In the genomic region with DNA sequence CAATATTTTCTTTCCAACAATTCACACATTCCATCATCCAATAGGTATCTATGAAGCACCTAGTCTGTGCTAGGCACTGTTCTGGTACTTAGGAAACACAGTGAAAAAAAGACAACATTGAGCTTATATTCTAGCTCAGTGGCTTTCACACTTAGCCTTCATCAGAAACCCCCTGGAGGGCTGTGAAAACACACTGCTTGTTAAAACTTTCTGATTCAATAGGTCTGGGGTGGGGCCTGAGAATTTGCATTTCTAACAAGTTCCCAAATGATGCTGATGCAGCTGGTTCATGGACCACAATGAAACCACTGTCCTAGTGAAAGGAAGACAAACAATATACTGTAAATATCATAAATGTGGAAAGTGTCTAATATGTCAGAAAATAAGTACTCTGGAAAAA, we compare ENCODE assay signal across 18 cellular contexts. TPM values are rescaled to one million over a fixed set of nuclear protein-coding genes. Genes with fewer than 3 reads are reported as not detected.
A peak's percentile ranks its signal among the peaks of the same experiment; 100 is the strongest.
DNase-seq lines count a peak whose midpoint lies in the region; ATAC-seq and TF ChIP-seq lines count a peak whose summit lies in the region.
"Had no signal": no experiment of that assay in that cellular context is flagged by ENCODE, and none has a peak within 500 bp of the region (broad histone marks: within the 10 kb centered on the region; RNA-seq: fewer than 3 reads in every experiment).

No MANE protein-coding gene starts in this region.

- CTCF ChIA-PET in activated naive CD4-positive, alpha-beta T cell treated with anti-CD3 and anti-CD28 coated beads, Interleukin-2, amount 10 ng/mL, durations not matched to agents 7 days and 5 days (lab: Charles Lee): interaction anchor here (0.8 to 8.6 kb wide), 7 partner anchors 12 to 142 kb away, joined by 3 to 96 read pairs (median 3); partner anchors contain the start of genes ARG2 and RDH12

- H3K9me3 ChIP-seq in tibial artery: no peaks in the 10 kb centered on the region
- H3K9me3 ChIP-seq in BE2C: no peaks in the 10 kb centered on the region
- H3K9me3 ChIP-seq: heart right ventricle, psoas muscle, SJCRH30, upper lobe of left lung had no signal

- no peak for DNase-seq in activated naive CD4-positive, alpha-beta T cell treated with anti-CD3 and anti-CD28 coated beads, Interleukin-2, amount 50 U/mL, for 72 hours (ENCODE audit: low spot score in 2 of 2)
- no peak for DNase-seq in activated naive CD4-positive, alpha-beta T cell treated with anti-CD3 and anti-CD28 coated beads, Interleukin-2, amount 10 ng/mL, durations not matched to agents 7 days and 5 days
- no peak for DNase-seq in activated T-helper 1 cell treated with anti-CD3 and anti-CD28 coated beads, Interleukin-12 subunit alpha, Interleukin-12 subunit beta, Interleukin-2, Interleukin-4 antibody, amounts not matched to agents 30 ng/mL and 10 ng/mL and 1 ng/mL, durations not matched to agents 14 hours and 24 hours and 36 hours (ENCODE audit: low spot score)
- DNase-seq in stimulated activated naive B cell treated with anti-CD40 and anti-IgM and Interleukin-4, amounts not matched to agents 10 μg/mL and 1 μg/mL and 100 μg/mL, for 72 hours: no peak
- DNase-seq in tibial artery: no peak
- no peak for DNase-seq in BE2C
- DNase-seq in C1 segment of cervical spinal cord (lab: John Stamatoyannopoulos, UW): no peak
- DNase-seq: amniotic stem cell, DMS79, erythroblast, heart right ventricle, KG1, NCI-H1930, psoas muscle, SJCRH30, upper lobe of left lung had no signal

- H3K27me3 ChIP-seq in tibial artery: no peaks in the 10 kb centered on the region
- no peaks in the 10 kb centered on the region for H3K27me3 ChIP-seq in BE2C
- H3K27me3 ChIP-seq: heart right ventricle, SJCRH30, upper lobe of left lung had no signal

- H3K36me3 Mint-ChIP-seq in activated naive CD4-positive, alpha-beta T cell treated with anti-CD3 and anti-CD28 coated beads, Interleukin-2, amount 50 U/mL, for 72 hours: no peaks in the 10 kb centered on the region
- H3K36me3 Mint-ChIP-seq in activated naive CD4-positive, alpha-beta T cell treated with anti-CD3 and anti-CD28 coated beads, Interleukin-2, amount 10 ng/mL, durations not matched to agents 7 days and 5 days: peaks cover 3% of the 10 kb centered on the region
- H3K36me3 Mint-ChIP-seq in activated T-helper 1 cell treated with anti-CD3 and anti-CD28 coated beads, Interleukin-12 subunit alpha, Interleukin-12 subunit beta, Interleukin-2, Interleukin-4 antibody, amounts not matched to agents 30 ng/mL and 10 ng/mL and 1 ng/mL, durations not matched to agents 14 hours and 24 hours and 36 hours (ENCODE audit: low read depth): peaks cover 4% of the 10 kb centered on the region
- H3K36me3 Mint-ChIP-seq in stimulated activated naive B cell treated with anti-CD40 and anti-IgM and Interleukin-4, amounts not matched to agents 10 μg/mL and 1 μg/mL and 100 μg/mL, for 72 hours: peaks cover 3 to 4% of the 10 kb centered on the region in 2 donors

- no peak overlapping the region for H3K27ac ChIP-seq in tibial artery
- H3K27ac ChIP-seq: heart right ventricle, psoas muscle, SJCRH30, upper lobe of left lung had no signal

- no peaks in the 10 kb centered on the region for H3K9me3 Mint-ChIP-seq in activated naive CD4-positive, alpha-beta T cell treated with anti-CD3 and anti-CD28 coated beads, Interleukin-2, amount 50 U/mL, for 72 hours
- no peaks in the 10 kb centered on the region for H3K9me3 Mint-ChIP-seq in activated naive CD4-positive, alpha-beta T cell treated with anti-CD3 and anti-CD28 coated beads, Interleukin-2, amount 10 ng/mL, durations not matched to agents 7 days and 5 days
- no peaks in the 10 kb centered on the region for H3K9me3 Mint-ChIP-seq in activated T-helper 1 cell treated with anti-CD3 and anti-CD28 coated beads, Interleukin-12 subunit alpha, Interleukin-12 subunit beta, Interleukin-2, Interleukin-4 antibody, amounts not matched to agents 30 ng/mL and 10 ng/mL and 1 ng/mL, durations not matched to agents 14 hours and 24 hours and 36 hours
- H3K9me3 Mint-ChIP-seq in stimulated activated naive B cell treated with anti-CD40 and anti-IgM and Interleukin-4, amounts not matched to agents 10 μg/mL and 1 μg/mL and 100 μg/mL, for 72 hours: no peaks in the 10 kb centered on the region

- peak overlapping the region in 1 of 2 donors; percentile 70 for H3K27ac Mint-ChIP-seq in activated naive CD4-positive, alpha-beta T cell treated with anti-CD3 and anti-CD28 coated beads, Interleukin-2, amount 50 U/mL, for 72 hours
- H3K27ac Mint-ChIP-seq in activated naive CD4-positive, alpha-beta T cell treated with anti-CD3 and anti-CD28 coated beads, Interleukin-2, amount 10 ng/mL, durations not matched to agents 7 days and 5 days: no peak overlapping the region
- H3K27ac Mint-ChIP-seq in activated T-helper 1 cell treated with anti-CD3 and anti-CD28 coated beads, Interleukin-12 subunit alpha, Interleukin-12 subunit beta, Interleukin-2, Interleukin-4 antibody, amounts not matched to agents 30 ng/mL and 10 ng/mL and 1 ng/mL, durations not matched to agents 14 hours and 24 hours and 36 hours: peak overlapping the region; percentile 22
- H3K27ac Mint-ChIP-seq in stimulated activated naive B cell treated with anti-CD40 and anti-IgM and Interleukin-4, amounts not matched to agents 10 μg/mL and 1 μg/mL and 100 μg/mL, for 72 hours: no peak overlapping the region

- no peak for TF ChIP-seq CTCF in tibial artery (IDR thresholded peaks at IDR 0.05)
- TF ChIP-seq CTCF in BE2C (IDR thresholded peaks at IDR 0.05; ENCODE audit: low read depth, low read length): no peak

- H3K4me3 ChIP-seq in tibial artery (no peak overlapping the region), BE2C (ENCODE audit: low read depth, low read length) (no peak overlapping the region)
- H3K4me3 ChIP-seq: heart right ventricle, psoas muscle, SJCRH30, upper lobe of left lung had no signal

- H3K4me1 Mint-ChIP-seq in activated naive CD4-positive, alpha-beta T cell treated with anti-CD3 and anti-CD28 coated beads, Interleukin-2, amount 10 ng/mL, durations not matched to agents 7 days and 5 days: peaks cover 39% of the 10 kb centered on the region
- peaks cover 43% of the 10 kb centered on the region for H3K4me1 Mint-ChIP-seq in activated T-helper 1 cell treated with anti-CD3 and anti-CD28 coated beads, Interleukin-12 subunit alpha, Interleukin-12 subunit beta, Interleukin-2, Interleukin-4 antibody, amounts not matched to agents 30 ng/mL and 10 ng/mL and 1 ng/mL, durations not matched to agents 14 hours and 24 hours and 36 hours (ENCODE audit: low read depth)
- peaks cover 31 to 65% of the 10 kb centered on the region in 2 donors for H3K4me1 Mint-ChIP-seq in stimulated activated naive B cell treated with anti-CD40 and anti-IgM and Interleukin-4, amounts not matched to agents 10 μg/mL and 1 μg/mL and 100 μg/mL, for 72 hours

- no peak overlapping the region for H3K4me3 Mint-ChIP-seq in activated naive CD4-positive, alpha-beta T cell treated with anti-CD3 and anti-CD28 coated beads, Interleukin-2, amount 10 ng/mL, durations not matched to agents 7 days and 5 days
- no peak overlapping the region for H3K4me3 Mint-ChIP-seq in activated T-helper 1 cell treated with anti-CD3 and anti-CD28 coated beads, Interleukin-12 subunit alpha, Interleukin-12 subunit beta, Interleukin-2, Interleukin-4 antibody, amounts not matched to agents 30 ng/mL and 10 ng/mL and 1 ng/mL, durations not matched to agents 14 hours and 24 hours and 36 hours
- no peak overlapping the region for H3K4me3 Mint-ChIP-seq in stimulated activated naive B cell treated with anti-CD40 and anti-IgM and Interleukin-4, amounts not matched to agents 10 μg/mL and 1 μg/mL and 100 μg/mL, for 72 hours

- no peaks in the 10 kb centered on the region for H3K36me3 ChIP-seq in tibial artery
- no peaks in the 10 kb centered on the region for H3K36me3 ChIP-seq in BE2C
- H3K36me3 ChIP-seq: heart right ventricle, SJCRH30, upper lobe of left lung had no signal

- H3K4me1 ChIP-seq in tibial artery (peaks cover 0 to 33% (median 17%) of the 10 kb centered on the region in 4 donors), BE2C (no peaks in the 10 kb centered on the region)
- H3K4me1 ChIP-seq: SJCRH30 had no signal

- intact Hi-C loops in activated T-helper 1 cell treated with anti-CD3 and anti-CD28 coated beads, Interleukin-12 subunit alpha, Interleukin-12 subunit beta, Interleukin-2, Interleukin-4 antibody, amounts not matched to agents 30 ng/mL and 10 ng/mL and 1 ng/mL, durations not matched to agents 14 hours and 24 hours and 36 hours (cut with micrococcal nuclease): loop anchor here (1.0 kb wide), 1 partner anchor 12 kb away; no protein-coding TSS in a partner anchor
- intact Hi-C loops in tibial artery (cut with DNase I; ENCODE audit: low total_unique reads): loop anchor here (5.0 kb wide), 1 partner anchor 51 kb away; the partner anchor contains the start of gene ARG2

- peak; percentile 34 to 46 for ATAC-seq in activated naive CD4-positive, alpha-beta T cell treated with anti-CD3 and anti-CD28 coated beads, Interleukin-2, amount 50 U/mL, for 72 hours
- peak; percentile 75 for ATAC-seq in HG02610 (IDR thresholded peaks at IDR 0.05; ENCODE audit: unreplicated experiment)
- peak; percentile 36 to 48 for ATAC-seq in stimulated activated naive B cell treated with anti-CD40 and anti-IgM and Interleukin-4, amounts not matched to agents 10 μg/mL and 1 μg/mL and 100 μg/mL, for 72 hours (replicated peaks)
- ATAC-seq: heart right ventricle, psoas muscle had no signal

- H3K27me3 Mint-ChIP-seq in activated naive CD4-positive, alpha-beta T cell treated with anti-CD3 and anti-CD28 coated beads, Interleukin-2, amount 10 ng/mL, durations not matched to agents 7 days and 5 days: no peaks in the 10 kb centered on the region
- H3K27me3 Mint-ChIP-seq in activated T-helper 1 cell treated with anti-CD3 and anti-CD28 coated beads, Interleukin-12 subunit alpha, Interleukin-12 subunit beta, Interleukin-2, Interleukin-4 antibody, amounts not matched to agents 30 ng/mL and 10 ng/mL and 1 ng/mL, durations not matched to agents 14 hours and 24 hours and 36 hours (ENCODE audit: insufficient read depth): no peaks in the 10 kb centered on the region
- no peaks in the 10 kb centered on the region for H3K27me3 Mint-ChIP-seq in stimulated activated naive B cell treated with anti-CD40 and anti-IgM and Interleukin-4, amounts not matched to agents 10 μg/mL and 1 μg/mL and 100 μg/mL, for 72 hours

RNA-seq across cellular contexts. Expression of gene VTI1B, which starts 5.9 kb away (rescaled TPM):
- 10 to 100 TPM; 24.7 to 71.1 TPM for total RNA-seq in activated naive CD4-positive, alpha-beta T cell treated with anti-CD3 and anti-CD28 coated beads, Interleukin-2, amount 50 U/mL, for 72 hours
- total RNA-seq in activated T-helper 1 cell treated with anti-CD3 and anti-CD28 coated beads, Interleukin-12 subunit alpha, Interleukin-12 subunit beta, Interleukin-2, Interleukin-4 antibody, amounts not matched to agents 30 ng/mL and 10 ng/mL and 1 ng/mL, durations not matched to agents 14 hours and 24 hours and 36 hours: 77.7 and 77.8 TPM in 2 replicates
- 100 TPM for polyA plus RNA-seq in BE2C (2012; ENCODE audit: insufficient read depth, insufficient read length, low read depth)

RNA-seq across cellular contexts. Expression of gene RDH11, which starts 27.0 kb away (rescaled TPM):
- 10 to 100 TPM; 41.5 to 54.6 TPM for total RNA-seq in activated naive CD4-positive, alpha-beta T cell treated with anti-CD3 and anti-CD28 coated beads, Interleukin-2, amount 50 U/mL, for 72 hours
- 63.2 and 66.1 TPM in 2 replicates for total RNA-seq in activated T-helper 1 cell treated with anti-CD3 and anti-CD28 coated beads, Interleukin-12 subunit alpha, Interleukin-12 subunit beta, Interleukin-2, Interleukin-4 antibody, amounts not matched to agents 30 ng/mL and 10 ng/mL and 1 ng/mL, durations not matched to agents 14 hours and 24 hours and 36 hours
- 115 TPM for polyA plus RNA-seq in BE2C (2012; ENCODE audit: insufficient read depth, insufficient read length, low read depth)

RNA-seq across cellular contexts. Expression of gene RDH12, which starts 33.1 kb away (rescaled TPM):
- not detected for total RNA-seq in activated naive CD4-positive, alpha-beta T cell treated with anti-CD3 and anti-CD28 coated beads, Interleukin-2, amount 50 U/mL, for 72 hours
- total RNA-seq in activated T-helper 1 cell treated with anti-CD3 and anti-CD28 coated beads, Interleukin-12 subunit alpha, Interleukin-12 subunit beta, Interleukin-2, Interleukin-4 antibody, amounts not matched to agents 30 ng/mL and 10 ng/mL and 1 ng/mL, durations not matched to agents 14 hours and 24 hours and 36 hours: not detected in 2 replicates
- 0.68 TPM for polyA plus RNA-seq in BE2C (2012; ENCODE audit: insufficient read depth, insufficient read length, low read depth)
- total RNA-seq: activated CD8-positive, alpha-beta memory T cell treated with anti-CD3 and anti-CD28 coated beads for 36 hours; psoas muscle; SJCRH30 had no signal
- polyA plus RNA-seq: heart right ventricle had no signal

RNA-seq across cellular contexts. Expression of gene ARG2, which starts 48.8 kb away (rescaled TPM):
- total RNA-seq in activated naive CD4-positive, alpha-beta T cell treated with anti-CD3 and anti-CD28 coated beads, Interleukin-2, amount 50 U/mL, for 72 hours: 10 to 100 TPM; 22.4 to 41.5 TPM
- total RNA-seq in activated T-helper 1 cell treated with anti-CD3 and anti-CD28 coated beads, Interleukin-12 subunit alpha, Interleukin-12 subunit beta, Interleukin-2, Interleukin-4 antibody, amounts not matched to agents 30 ng/mL and 10 ng/mL and 1 ng/mL, durations not matched to agents 14 hours and 24 hours and 36 hours: 5.2 and 7.1 TPM in 2 replicates
- polyA plus RNA-seq in BE2C (2012; ENCODE audit: insufficient read depth, insufficient read length, low read depth): 13.2 TPM
